Comparison of ENCODE assay signal across 22 cellular contexts in genomic region chr10:8356283-8356682, GRCh38.
DNase-seq lines count a peak whose midpoint lies in the region; ATAC-seq and TF ChIP-seq lines count a peak whose summit lies in the region.
"Had no signal": no experiment of that assay in that cellular context is flagged by ENCODE, and none has a peak within 500 bp of the region (broad histone marks: within the 10 kb centered on the region; RNA-seq: fewer than 3 reads in every experiment).

No MANE protein-coding gene starts in this region.

- H3K4me1 Mint-ChIP-seq in Caco-2 (ENCODE audit: low read depth, unreplicated experiment): peaks cover 25% of the 10 kb centered on the region
- H3K4me1 Mint-ChIP-seq in activated T-helper 2 cell treated with anti-CD3 and anti-CD28 coated beads, Interferon-gamma antibody, Interleukin-2, Interleukin-4, amounts not matched to agents 10 μg/mL and 5 μg/mL and 100 μg/mL, durations not matched to agents 14 hours and 24 hours and 36 hours (ENCODE audit: low read depth): peaks cover 78% of the 10 kb centered on the region
- H3K4me1 Mint-ChIP-seq: GM23338, H9 had no signal

- H3K4me3 ChIP-seq in cardiac muscle cell: no peak overlapping the region
- no peak overlapping the region for H3K4me3 ChIP-seq in Caco-2 (ENCODE audit: low read depth, low read length)
- no peak overlapping the region for H3K4me3 ChIP-seq in mesenchymal stem cell (ENCODE audit: insufficient read depth in 1 of 2, low read depth in 1 of 2, low read length in 2 of 2)
- H3K4me3 ChIP-seq: A549, GM12878, GM23338 had no signal

- no peak overlapping the region for H2BK15ac ChIP-seq in mesenchymal stem cell (ENCODE audit: low read depth, poor library complexity, severe bottlenecking)

- H3K4me3 Mint-ChIP-seq in Caco-2 (ENCODE audit: unreplicated experiment): no peak overlapping the region
- H3K4me3 Mint-ChIP-seq in activated T-helper 2 cell treated with anti-CD3 and anti-CD28 coated beads, Interferon-gamma antibody, Interleukin-2, Interleukin-4, amounts not matched to agents 10 μg/mL and 5 μg/mL and 100 μg/mL, durations not matched to agents 14 hours and 24 hours and 36 hours (ENCODE audit: low read depth): peak overlapping the region; percentile 51
- H3K4me3 Mint-ChIP-seq: CD4-positive, alpha-beta memory T cell; GM23338; H9; HFFc6 had no signal

- H3K79me1 ChIP-seq in mesenchymal stem cell (replicated peaks; ENCODE audit: low read length, poor library complexity, severe bottlenecking): no peaks in the 10 kb centered on the region

- H3K36me3 Mint-ChIP-seq in Caco-2 (ENCODE audit: insufficient read depth, unreplicated experiment): no peaks in the 10 kb centered on the region
- H3K36me3 Mint-ChIP-seq in activated T-helper 2 cell treated with anti-CD3 and anti-CD28 coated beads, Interferon-gamma antibody, Interleukin-2, Interleukin-4, amounts not matched to agents 10 μg/mL and 5 μg/mL and 100 μg/mL, durations not matched to agents 14 hours and 24 hours and 36 hours (ENCODE audit: low read depth): peaks cover 89% of the 10 kb centered on the region
- H3K36me3 Mint-ChIP-seq: CD4-positive, alpha-beta memory T cell had no signal

- H3K9ac ChIP-seq in mesenchymal stem cell (ENCODE audit: low read length): no peak overlapping the region

- H2AK5ac ChIP-seq in mesenchymal stem cell (ENCODE audit: low read length, severe bottlenecking): no peak overlapping the region

- H3K4me1 ChIP-seq in cardiac muscle cell (ENCODE audit: low read depth): peaks cover 41% of the 10 kb centered on the region
- peaks cover 49% of the 10 kb centered on the region for H3K4me1 ChIP-seq in Caco-2
- no peaks in the 10 kb centered on the region for H3K4me1 ChIP-seq in mesenchymal stem cell (ENCODE audit: control insufficient read depth, insufficient read depth, low read depth, low read length)
- H3K4me1 ChIP-seq: A549 had no signal

- no peak overlapping the region for H2AFZ ChIP-seq in mesenchymal stem cell (ENCODE audit: low read depth, low read length)
- H2AFZ ChIP-seq: GM23338 had no signal

- BruUV-seq in Caco-2 (replicated peaks; lab: Mats Ljungman, UMichigan): no TSS peak

- H3K9me3 ChIP-seq in cardiac muscle cell (ENCODE audit: low read depth) (no peaks in the 10 kb centered on the region), Caco-2 (peaks cover 9% of the 10 kb centered on the region), mesenchymal stem cell (ENCODE audit: control insufficient read depth, low read length) (no peaks in the 10 kb centered on the region)
- H3K9me3 ChIP-seq: A549, BE2C had no signal

- peak overlapping the region; percentile 7 for H3K27ac Mint-ChIP-seq in Caco-2 (ENCODE audit: unreplicated experiment)
- peak overlapping the region; percentile 87 for H3K27ac Mint-ChIP-seq in activated T-helper 2 cell treated with anti-CD3 and anti-CD28 coated beads, Interferon-gamma antibody, Interleukin-2, Interleukin-4, amounts not matched to agents 10 μg/mL and 5 μg/mL and 100 μg/mL, durations not matched to agents 14 hours and 24 hours and 36 hours
- H3K27ac Mint-ChIP-seq: GM23338, H9, HFFc6 had no signal

- no peak overlapping the region for H4K8ac ChIP-seq in mesenchymal stem cell (ENCODE audit: low read length)

- POLR2A ChIA-PET in Caco-2 (lab: Charles Lee): no interaction called here

- no peak overlapping the region for H2BK5ac ChIP-seq in mesenchymal stem cell (ENCODE audit: low read depth, low read length, poor library complexity, severe bottlenecking)

- no peaks in the 10 kb centered on the region for H3K27me3 Mint-ChIP-seq in Caco-2 (ENCODE audit: insufficient read depth, unreplicated experiment)
- H3K27me3 Mint-ChIP-seq in activated T-helper 2 cell treated with anti-CD3 and anti-CD28 coated beads, Interferon-gamma antibody, Interleukin-2, Interleukin-4, amounts not matched to agents 10 μg/mL and 5 μg/mL and 100 μg/mL, durations not matched to agents 14 hours and 24 hours and 36 hours (ENCODE audit: low read depth): no peaks in the 10 kb centered on the region

- H3K4me2 ChIP-seq in mesenchymal stem cell (ENCODE audit: low read length, poor library complexity, severe bottlenecking): no peak overlapping the region
- H3K4me2 ChIP-seq: A549, GM23338 had no signal

- TF ChIP-seq CTCF in cardiac muscle cell (IDR thresholded peaks at IDR 0.05; ENCODE audit: low read depth, low read length) (no peak), Caco-2 (IDR thresholded peaks at IDR 0.05; ENCODE audit: insufficient read depth in 1 of 2, low read depth in 1 of 2, low read length in 1 of 2, severe bottlenecking in 1 of 2, unreplicated experiment in 1 of 2) (no peak)

- H3K23ac ChIP-seq in mesenchymal stem cell (ENCODE audit: low read length in 2 of 2): no peak overlapping the region

- ATAC-seq in GM18517 (IDR thresholded peaks at IDR 0.05; ENCODE audit: unreplicated experiment) (no peak), HG02588 (IDR thresholded peaks at IDR 0.05; ENCODE audit: unreplicated experiment) (no peak)
- ATAC-seq: A549, GM12878, GM23338, HCT116 had no signal

- H3K9me3 Mint-ChIP-seq in Caco-2 (ENCODE audit: unreplicated experiment): no peaks in the 10 kb centered on the region
- peaks cover 12% of the 10 kb centered on the region for H3K9me3 Mint-ChIP-seq in activated T-helper 2 cell treated with anti-CD3 and anti-CD28 coated beads, Interferon-gamma antibody, Interleukin-2, Interleukin-4, amounts not matched to agents 10 μg/mL and 5 μg/mL and 100 μg/mL, durations not matched to agents 14 hours and 24 hours and 36 hours
- H3K9me3 Mint-ChIP-seq: GM23338 had no signal

- no peak overlapping the region for H2BK12ac ChIP-seq in mesenchymal stem cell (ENCODE audit: low read length in 2 of 2)

- DNase-seq in cardiac muscle cell (ENCODE audit: low read depth in 1 of 2, low spot score in 1 of 2) (no peak), cardiac septum (ENCODE audit: low spot score) (no peak), Caco-2 (no peak), mesenchymal stem cell (no peak)
- DNase-seq in activated T-helper 2 cell treated with anti-CD3 and anti-CD28 coated beads, Interferon-gamma antibody, Interleukin-2, Interleukin-4, amounts not matched to agents 10 μg/mL and 5 μg/mL and 100 μg/mL, durations not matched to agents 14 hours and 24 hours and 36 hours (ENCODE audit: low spot score): no peak
- DNase-seq: 8988T; ACHN; AML-193; BE2C; C1 segment of cervical spinal cord; CD4-positive, alpha-beta memory T cell; COR-L47; DMS153; DND-41; H9; HFFc6 had no signal

- H2BK120ac ChIP-seq in mesenchymal stem cell (ENCODE audit: low read depth, low read length): no peak overlapping the region

- no peak overlapping the region for H3K18ac ChIP-seq in mesenchymal stem cell (ENCODE audit: low read depth in 1 of 2, low read length in 2 of 2)

- no peak overlapping the region for H4K91ac ChIP-seq in mesenchymal stem cell (ENCODE audit: low read length)

- H3K27me3 ChIP-seq in cardiac muscle cell: no peaks in the 10 kb centered on the region
- no peaks in the 10 kb centered on the region for H3K27me3 ChIP-seq in Caco-2 (replicated peaks; ENCODE audit: control insufficient read depth, insufficient read depth, low read length)
- no peaks in the 10 kb centered on the region for H3K27me3 ChIP-seq in mesenchymal stem cell (ENCODE audit: control insufficient read depth in 1 of 2, insufficient read depth in 1 of 2, low read length in 2 of 2)
- H3K27me3 ChIP-seq: BE2C had no signal

- WGBS in mesenchymal stem cell: 75% methylated on average over 2 of the region's 2 CpGs

- no peak overlapping the region for H3K4ac ChIP-seq in mesenchymal stem cell (ENCODE audit: low read depth in 1 of 2, low read length in 2 of 2)

- H3K14ac ChIP-seq in mesenchymal stem cell (ENCODE audit: low read length in 2 of 2): no peak overlapping the region

- intact Hi-C loops in cardiac septum (cut with DNase I): no loop called here
- intact Hi-C loops in Caco-2 (cut with micrococcal nuclease; ENCODE audit: unreplicated experiment): no loop called here
- intact Hi-C loops in activated T-helper 2 cell treated with anti-CD3 and anti-CD28 coated beads, Interferon-gamma antibody, Interleukin-2, Interleukin-4, amounts not matched to agents 10 μg/mL and 5 μg/mL and 100 μg/mL, durations not matched to agents 14 hours and 24 hours and 36 hours (cut with micrococcal nuclease): no loop called here

- no peaks in the 10 kb centered on the region for H3K36me3 ChIP-seq in cardiac muscle cell
- no peaks in the 10 kb centered on the region for H3K36me3 ChIP-seq in Caco-2 (ENCODE audit: control insufficient read depth, insufficient read depth, low read length)
- no peaks in the 10 kb centered on the region for H3K36me3 ChIP-seq in mesenchymal stem cell (ENCODE audit: control insufficient read depth in 1 of 2, insufficient read depth in 2 of 2, low read depth in 1 of 2, low read length in 2 of 2)
- H3K36me3 ChIP-seq: BE2C had no signal

- H3K27ac ChIP-seq in cardiac muscle cell (peak overlapping the region; percentile 11), mesenchymal stem cell (ENCODE audit: low read length, poor library complexity, severe bottlenecking) (no peak overlapping the region)

- CTCF ChIA-PET in Caco-2 (lab: Charles Lee): no interaction called here
